ENCODE assay signal across 18 cellular contexts in genomic region chr15:95501865-95502264, GRCh38.
A peak's percentile ranks its signal among the peaks of the same experiment; 100 is the strongest.
DNase-seq lines count a peak whose midpoint lies in the region; ATAC-seq, FAIRE-seq and TF ChIP-seq lines count a peak whose summit lies in the region.
"Had no signal": no experiment of that assay in that cellular context is flagged by ENCODE, and none has a peak within 500 bp of the region (broad histone marks: within the 10 kb centered on the region; RNA-seq: fewer than 3 reads in every experiment).

No MANE protein-coding gene starts in this region.

- no peak for TF ChIP-seq POLR2A in K562 (conservative IDR thresholded peaks at IDR 0.05)

- H3K27me3 Mint-ChIP-seq in stimulated activated memory B cell treated with anti-CD40 and anti-IgM and Interleukin-4, amounts not matched to agents 10 μg/mL and 1 μg/mL and 100 μg/mL, for 72 hours, result no peaks in the 10 kb centered on the region
- H3K27me3 Mint-ChIP-seq: CD4-positive, alpha-beta memory T cell had no signal

- no peak for TF ChIP-seq RAD21 in K562 (CRISPR knock-in tag; conservative IDR thresholded peaks at IDR 0.05 in 1 of 2, IDR thresholded peaks at IDR 0.05 in 1 of 2)

- H3K4me3 ChIP-seq in K562, result no peak overlapping the region
- no peak overlapping the region for H3K4me3 ChIP-seq in epithelial cell of esophagus (ENCODE audit: low read length)
- no peak overlapping the region for H3K4me3 ChIP-seq in right cardiac atrium (ENCODE audit: low read length)
- H3K4me3 ChIP-seq: GM23338 had no signal

- no peaks in the 10 kb centered on the region for H3K36me3 Mint-ChIP-seq in stimulated activated memory B cell treated with anti-CD40 and anti-IgM and Interleukin-4, amounts not matched to agents 10 μg/mL and 1 μg/mL and 100 μg/mL, for 72 hours
- H3K36me3 Mint-ChIP-seq: CD14-positive monocyte; CD4-positive, alpha-beta memory T cell had no signal

- no TSS peak for BruUV-seq in K562 (replicated peaks; lab: Mats Ljungman, UMichigan)

- H2AFZ ChIP-seq in K562 (ENCODE audit: low read depth, low read length), result no peak overlapping the region
- H2AFZ ChIP-seq: GM23338 had no signal

- CTCF ChIA-PET in K562 (lab: Yijun Ruan, JAX; ENCODE audit: low intra/inter-chr PET ratio), result no interaction called here

- H3K27ac ChIP-seq in K562 (ENCODE audit: extremely low read depth, low read depth, low read length) (no peak overlapping the region), right cardiac atrium (ENCODE audit: low read length) (no peak overlapping the region)

- no peak overlapping the region for H3K4me2 ChIP-seq in K562 (ENCODE audit: insufficient read depth, low read length)
- H3K4me2 ChIP-seq: GM23338 had no signal

- H3K4me1 Mint-ChIP-seq in stimulated activated memory B cell treated with anti-CD40 and anti-IgM and Interleukin-4, amounts not matched to agents 10 μg/mL and 1 μg/mL and 100 μg/mL, for 72 hours, result no peaks in the 10 kb centered on the region
- H3K4me1 Mint-ChIP-seq: CD14-positive monocyte; CD4-positive, alpha-beta memory T cell; GM23338 had no signal

- peaks cover 5 to 9% of the 10 kb centered on the region in 2 experiments; a peak in 3 of 5 replicates for H3K27me3 ChIP-seq in K562 (ENCODE audit: control insufficient read depth in 2 of 2, insufficient read depth in 2 of 2, low read length in 2 of 2)
- no peaks in the 10 kb centered on the region for H3K27me3 ChIP-seq in right cardiac atrium (ENCODE audit: control insufficient read depth, insufficient read depth)

- DNase-seq in NCI-H226, result peak; percentile 31
- no peak for DNase-seq in K562 (ENCODE audit: extremely low read depth in 1 of 4, low spot score in 3 of 4)
- peak; percentile 52 for DNase-seq in epithelial cell of esophagus (ENCODE audit: low read depth)
- no peak for DNase-seq in right cardiac atrium
- no peak for DNase-seq in globus pallidus (ENCODE audit: low spot score)
- no peak for DNase-seq in C1 segment of cervical spinal cord (lab: John Stamatoyannopoulos, UW)
- DNase-seq: AML-193; CD4-positive, alpha-beta memory T cell; DMS153; DMS79; GDM1; H7 had no signal

- H3K9me3 Mint-ChIP-seq in stimulated activated memory B cell treated with anti-CD40 and anti-IgM and Interleukin-4, amounts not matched to agents 10 μg/mL and 1 μg/mL and 100 μg/mL, for 72 hours, result peaks cover 8% of the 10 kb centered on the region
- H3K9me3 Mint-ChIP-seq: CD4-positive, alpha-beta memory T cell; GM23338 had no signal

- H3K4me1 ChIP-seq in K562 (replicated peaks in 1 of 2; ENCODE audit: control insufficient read depth in 2 of 2, insufficient read depth in 2 of 2, low read length in 2 of 2), result no peaks in the 10 kb centered on the region
- no peaks in the 10 kb centered on the region for H3K4me1 ChIP-seq in right cardiac atrium (ENCODE audit: control insufficient read depth, insufficient read depth, low read length)

- no peaks in the 10 kb centered on the region for H3K36me3 ChIP-seq in K562 (ENCODE audit: control insufficient read depth, insufficient read depth, low read length)

- no peak overlapping the region for H3K9ac ChIP-seq in K562 (ENCODE audit: insufficient read depth in 1 of 2, low read depth in 2 of 2, low read length in 2 of 2)

- no peak for ATAC-seq in K562
- ATAC-seq in right cardiac atrium, result no peak
- ATAC-seq in stimulated activated memory B cell treated with anti-CD40 and anti-IgM and Interleukin-4, amounts not matched to agents 10 μg/mL and 1 μg/mL and 100 μg/mL, for 72 hours, result no peak
- ATAC-seq: GM23338, HepG2 had no signal

- POLR2A ChIA-PET in K562 (lab: Yijun Ruan, JAX), result interaction anchor here (0.6 kb wide), 1 partner anchor 198 kb away, joined by 3 read pairs; no protein-coding TSS in a partner anchor

- H3K9me3 ChIP-seq in K562 (replicated peaks; ENCODE audit: control insufficient read depth, insufficient read depth, low read depth, low read length) (no peaks in the 10 kb centered on the region), right cardiac atrium (ENCODE audit: control insufficient read depth, low read length) (no peaks in the 10 kb centered on the region)

- no peak for TF ChIP-seq EP300 in K562 (IDR thresholded peaks at IDR 0.05; ENCODE audit: low read length)

- no peak overlapping the region for H3K4me3 Mint-ChIP-seq in stimulated activated memory B cell treated with anti-CD40 and anti-IgM and Interleukin-4, amounts not matched to agents 10 μg/mL and 1 μg/mL and 100 μg/mL, for 72 hours
- H3K4me3 Mint-ChIP-seq: CD14-positive monocyte; CD4-positive, alpha-beta memory T cell; GM23338 had no signal

- H3K79me2 ChIP-seq in K562 (ENCODE audit: control insufficient read depth, insufficient read depth, low read length), result no peaks in the 10 kb centered on the region

- no peaks in the 10 kb centered on the region for H4K20me1 ChIP-seq in K562 (replicated peaks; ENCODE audit: control insufficient read depth, insufficient read depth, low read length)

- intact Hi-C loops in K562 (cut with micrococcal nuclease) (no loop called here), right cardiac atrium (cut with DNase I) (no loop called here)

- in situ Hi-C loops in K562 (cut with MboI), result no loop called here

- no peak for FAIRE-seq in K562 (lab: Jason Lieb, UNC)
- FAIRE-seq: GM12892, GM18507, HepG2 had no signal

- H3K9me1 ChIP-seq in K562 (ENCODE audit: control insufficient read depth, insufficient read depth, low read length), result no peaks in the 10 kb centered on the region

- TF ChIP-seq CTCF in K562 (IDR thresholded peaks at IDR 0.05 in 2 of 3, conservative IDR thresholded peaks at IDR 0.05 in 1 of 3; ENCODE audit: insufficient read depth in 2 of 3, low read depth in 1 of 3, low read length in 3 of 3) (no peak), epithelial cell of esophagus (IDR thresholded peaks at IDR 0.05; ENCODE audit: insufficient read depth, low read depth, low read length, missing control alignments) (no peak)

- no peak overlapping the region for H3K27ac Mint-ChIP-seq in stimulated activated memory B cell treated with anti-CD40 and anti-IgM and Interleukin-4, amounts not matched to agents 10 μg/mL and 1 μg/mL and 100 μg/mL, for 72 hours
- H3K27ac Mint-ChIP-seq: CD14-positive monocyte; CD4-positive, alpha-beta memory T cell; GM23338 had no signal

TF ChIP-seq in K562, 482 proteins besides CTCF, POLR2A, EP300 and RAD21:
- peak; percentile 28; the same call in 1 of the 2 replicates for TF ChIP-seq ATF3 (IDR thresholded peaks at IDR 0.05)
- TF ChIP-seq ATF3 (CRISPR knock-in tag; conservative IDR thresholded peaks at IDR 0.05), result no peak
- TF ChIP-seq ELK1 (CRISPR knock-in tag; IDR thresholded peaks at IDR 0.05), result no peak
- TF ChIP-seq CEBPG (CRISPR knock-in tag; IDR thresholded peaks at IDR 0.05), result no peak
- TF ChIP-seq CEBPG (tag; conservative IDR thresholded peaks at IDR 0.05 in 1 of 2, IDR thresholded peaks at IDR 0.05 in 1 of 2), result peak; percentile 57 to 60; a peak in 3 of 4 replicates

Comparison
In these comparisons a context has a peak if more than half of its experiments do, and no peak if none do; other contexts are left out.
1. DNase-seq: peak in NCI-H226 (single experiment) and epithelial cell of esophagus (single experiment); none in K562 (0 of 4), right cardiac atrium (0 of 3), globus pallidus (single experiment) and C1 segment of cervical spinal cord (0 of 14).